In genomic region chr2:224882291-224883171, GRCh38 we compare ENCODE assay signal across 10 cellular contexts.
DNase-seq lines count a peak whose midpoint lies in the region; ATAC-seq and TF ChIP-seq lines count a peak whose summit lies in the region.
"Had no signal": no experiment of that assay in that cellular context is flagged by ENCODE, and none has a peak within 500 bp of the region (broad histone marks: within the 10 kb centered on the region; RNA-seq: fewer than 3 reads in every experiment).

No MANE protein-coding gene starts in this region.

- peaks cover 3% of the 10 kb centered on the region; the same call in 1 of the 2 replicates for H4K20me1 ChIP-seq in OCI-LY3 (ENCODE audit: insufficient read depth, low read length)

- no peaks in the 10 kb centered on the region for H3K27me3 Mint-ChIP-seq in activated naive CD4-positive, alpha-beta T cell treated with anti-CD3 and anti-CD28 coated beads for 36 hours (ENCODE audit: low read depth)

- DNase-seq in activated naive CD4-positive, alpha-beta T cell treated with anti-CD3 and anti-CD28 coated beads for 36 hours: no peak
- DNase-seq in activated naive CD4-positive, alpha-beta T cell treated with Interleukin-2 at 50 U/mL for 16 hours: no peak
- peak; percentile 90 for DNase-seq in fibroblast of gingiva (ENCODE audit: low read depth)
- no peak for DNase-seq in thoracic aorta (ENCODE audit: low spot score)
- DNase-seq: DMS79, NCI-H2171 treated with DMSO at 0.1 percent for 48 hours had no signal

- peaks cover 64% of the 10 kb centered on the region for H3K36me3 Mint-ChIP-seq in activated naive CD4-positive, alpha-beta T cell treated with anti-CD3 and anti-CD28 coated beads for 36 hours (ENCODE audit: low read depth)

- H3K27ac Mint-ChIP-seq in activated naive CD4-positive, alpha-beta T cell treated with anti-CD3 and anti-CD28 coated beads for 36 hours: peak overlapping the region; percentile 69

- peak overlapping the region; percentile 0; the same call in 1 of the 2 replicates for H3K9ac ChIP-seq in OCI-LY3 (ENCODE audit: low read length)

- H3K27me3 ChIP-seq in OCI-LY3 (ENCODE audit: low read depth, low read length) (no peaks in the 10 kb centered on the region), thoracic aorta (replicated peaks; ENCODE audit: insufficient read depth) (no peaks in the 10 kb centered on the region)

- CTCF ChIA-PET in activated naive CD4-positive, alpha-beta T cell treated with anti-CD3 and anti-CD28 coated beads for 36 hours (lab: Charles Lee): interaction anchor here (0.7 to 1.0 kb wide), 2 partner anchors 72 to 119 kb away, joined by 3 to 4 read pairs; no protein-coding TSS in a partner anchor

- no peak overlapping the region for H3K4me3 Mint-ChIP-seq in activated naive CD4-positive, alpha-beta T cell treated with anti-CD3 and anti-CD28 coated beads for 36 hours

- H3K36me3 ChIP-seq in OCI-LY3 (replicated peaks; ENCODE audit: low read depth, low read length) (peaks cover 33% of the 10 kb centered on the region), thoracic aorta (no peaks in the 10 kb centered on the region)

- no peak for TF ChIP-seq CTCF in OCI-LY3 (IDR thresholded peaks at IDR 0.05; ENCODE audit: low read depth, low read length)
- TF ChIP-seq CTCF in thoracic aorta (IDR thresholded peaks at IDR 0.05): no peak

- intact Hi-C loops in activated naive CD4-positive, alpha-beta T cell treated with anti-CD3 and anti-CD28 coated beads for 36 hours (cut with micrococcal nuclease): no loop called here

- ATAC-seq in thoracic aorta (ENCODE audit: insufficient number of reproducible peaks, low FRiP score, low read depth) (peak; percentile 53), HG03095 (IDR thresholded peaks at IDR 0.05; ENCODE audit: unreplicated experiment) (no peak), GM19023 (IDR thresholded peaks at IDR 0.05; ENCODE audit: unreplicated experiment) (no peak), HG03097 (IDR thresholded peaks at IDR 0.05; ENCODE audit: low FRiP score, unreplicated experiment) (no peak)

- H3K4me2 ChIP-seq in OCI-LY3 (ENCODE audit: low read length): peak overlapping the region; percentile 60

- H3K27ac ChIP-seq in OCI-LY3 (ENCODE audit: low read length) (peak overlapping the region; percentile 40), thoracic aorta (peak overlapping the region; percentile 33 to 51)

- H3K9me3 ChIP-seq in OCI-LY3 (ENCODE audit: insufficient read depth, low read length) (no peaks in the 10 kb centered on the region), thoracic aorta (no peaks in the 10 kb centered on the region)

- no peaks in the 10 kb centered on the region for H3K9me3 Mint-ChIP-seq in activated naive CD4-positive, alpha-beta T cell treated with anti-CD3 and anti-CD28 coated beads for 36 hours

- no peaks in the 10 kb centered on the region for H3K79me2 ChIP-seq in OCI-LY3 (ENCODE audit: low read length)

- H3K4me1 ChIP-seq in OCI-LY3 (ENCODE audit: low read length) (peaks cover 57% of the 10 kb centered on the region), thoracic aorta (ENCODE audit: control insufficient read depth in 1 of 2, low read depth in 2 of 2) (peaks cover 23 to 28% of the 10 kb centered on the region in 2 donors)

- H3K4me1 Mint-ChIP-seq in activated naive CD4-positive, alpha-beta T cell treated with anti-CD3 and anti-CD28 coated beads for 36 hours (ENCODE audit: low read depth): peaks cover 55% of the 10 kb centered on the region

- H3K4me3 ChIP-seq in OCI-LY3 (ENCODE audit: low read length): 0 out of 2 replicates have a peak overlapping the region, but pooled peaks have one; percentile 2
- H3K4me3 ChIP-seq in thoracic aorta: no peak overlapping the region

- H2AFZ ChIP-seq in OCI-LY3 (ENCODE audit: low read depth, low read length): no peak overlapping the region
